1 cellular context compared by ENCODE assay signal in the genomic region with DNA sequence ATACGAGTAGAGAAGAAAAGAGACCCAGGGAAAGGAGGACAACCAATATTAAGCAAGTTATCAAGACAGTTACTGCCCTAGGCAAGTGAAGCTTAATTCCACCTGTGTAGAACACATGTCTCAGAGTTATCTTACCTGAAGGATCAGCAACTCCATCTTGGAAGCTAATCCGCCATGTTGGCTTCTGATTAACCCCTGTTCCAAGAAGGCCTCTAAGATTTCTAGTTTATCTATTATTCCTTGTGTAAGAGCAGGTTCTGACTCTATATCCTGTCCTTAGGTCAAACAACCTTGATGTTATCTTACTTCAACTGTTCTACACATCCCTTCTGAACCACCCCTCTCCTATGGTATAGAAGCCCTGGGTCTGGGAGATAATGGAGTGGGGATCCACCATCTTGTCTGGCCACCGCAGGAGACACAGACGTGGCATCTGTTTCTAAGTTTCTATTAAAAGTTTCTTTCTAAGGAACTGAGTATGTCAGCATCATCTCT.
TF ChIP-seq lines count a peak whose summit lies in the region.

No MANE protein-coding gene starts in this region.

TF ChIP-seq in K562, 482 proteins besides CTCF, POLR2A, EP300 and RAD21 (continued from another document and continues in another):
- TF ChIP-seq JUND (IDR thresholded peaks at IDR 0.05; ENCODE audit: borderline replicate concordance, low read depth, low read length) = peak; percentile 38; the same call in 1 of the 2 replicates
- TF ChIP-seq JUND (tag; IDR thresholded peaks at IDR 0.05; ENCODE audit: borderline replicate concordance, low read depth, low read length) = peak; percentile 80; the same call in 1 of the 3 replicates
- no peak for TF ChIP-seq PRMT5 (CRISPR knock-in tag; IDR thresholded peaks at IDR 0.05)
- no peak; a peak in 1 of 4 replicates for TF ChIP-seq FOXK2 (conservative IDR thresholded peaks at IDR 0.05 in 1 of 2, IDR thresholded peaks at IDR 0.05 in 1 of 2; ENCODE audit: low read depth in 2 of 2)
- peak; percentile 69 for TF ChIP-seq CEBPB (tag; IDR thresholded peaks at IDR 0.05)
- no peak for TF ChIP-seq ELF2 (CRISPR knock-in tag; IDR thresholded peaks at IDR 0.05)
- TF ChIP-seq, protein P1, sequence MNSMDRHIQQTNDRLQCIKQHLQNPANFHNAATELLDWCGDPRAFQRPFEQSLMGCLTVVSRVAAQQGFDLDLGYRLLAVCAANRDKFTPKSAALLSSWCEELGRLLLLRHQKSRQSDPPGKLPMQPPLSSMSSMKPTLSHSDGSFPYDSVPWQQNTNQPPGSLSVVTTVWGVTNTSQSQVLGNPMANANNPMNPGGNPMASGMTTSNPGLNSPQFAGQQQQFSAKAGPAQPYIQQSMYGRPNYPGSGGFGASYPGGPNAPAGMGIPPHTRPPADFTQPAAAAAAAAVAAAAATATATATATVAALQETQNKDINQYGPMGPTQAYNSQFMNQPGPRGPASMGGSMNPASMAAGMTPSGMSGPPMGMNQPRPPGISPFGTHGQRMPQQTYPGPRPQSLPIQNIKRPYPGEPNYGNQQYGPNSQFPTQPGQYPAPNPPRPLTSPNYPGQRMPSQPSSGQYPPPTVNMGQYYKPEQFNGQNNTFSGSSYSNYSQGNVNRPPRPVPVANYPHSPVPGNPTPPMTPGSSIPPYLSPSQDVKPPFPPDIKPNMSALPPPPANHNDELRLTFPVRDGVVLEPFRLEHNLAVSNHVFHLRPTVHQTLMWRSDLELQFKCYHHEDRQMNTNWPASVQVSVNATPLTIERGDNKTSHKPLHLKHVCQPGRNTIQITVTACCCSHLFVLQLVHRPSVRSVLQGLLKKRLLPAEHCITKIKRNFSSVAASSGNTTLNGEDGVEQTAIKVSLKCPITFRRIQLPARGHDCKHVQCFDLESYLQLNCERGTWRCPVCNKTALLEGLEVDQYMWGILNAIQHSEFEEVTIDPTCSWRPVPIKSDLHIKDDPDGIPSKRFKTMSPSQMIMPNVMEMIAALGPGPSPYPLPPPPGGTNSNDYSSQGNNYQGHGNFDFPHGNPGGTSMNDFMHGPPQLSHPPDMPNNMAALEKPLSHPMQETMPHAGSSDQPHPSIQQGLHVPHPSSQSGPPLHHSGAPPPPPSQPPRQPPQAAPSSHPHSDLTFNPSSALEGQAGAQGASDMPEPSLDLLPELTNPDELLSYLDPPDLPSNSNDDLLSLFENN (IDR thresholded peaks at IDR 0.05; ENCODE audit: low read depth in 2 of 2, low read length in 2 of 2) = 0 out of 4 replicates have a peak, but pooled peaks of 1 of the 2 experiments have one; percentile 57
- no peak for TF ChIP-seq BDP1 (IDR thresholded peaks at IDR 0.05; ENCODE audit: insufficient read depth, insufficient read length)
- TF ChIP-seq, protein P2, sequence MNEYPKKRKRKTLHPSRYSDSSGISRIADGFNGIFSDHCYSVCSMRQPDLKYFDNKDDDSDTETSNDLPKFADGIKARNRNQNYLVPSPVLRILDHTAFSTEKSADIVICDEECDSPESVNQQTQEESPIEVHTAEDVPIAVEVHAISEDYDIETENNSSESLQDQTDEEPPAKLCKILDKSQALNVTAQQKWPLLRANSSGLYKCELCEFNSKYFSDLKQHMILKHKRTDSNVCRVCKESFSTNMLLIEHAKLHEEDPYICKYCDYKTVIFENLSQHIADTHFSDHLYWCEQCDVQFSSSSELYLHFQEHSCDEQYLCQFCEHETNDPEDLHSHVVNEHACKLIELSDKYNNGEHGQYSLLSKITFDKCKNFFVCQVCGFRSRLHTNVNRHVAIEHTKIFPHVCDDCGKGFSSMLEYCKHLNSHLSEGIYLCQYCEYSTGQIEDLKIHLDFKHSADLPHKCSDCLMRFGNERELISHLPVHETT (CRISPR knock-in tag; conservative IDR thresholded peaks at IDR 0.05 in 1 of 2, IDR thresholded peaks at IDR 0.05 in 1 of 2) = peak in 1 of 2 experiments; percentile 81; a peak in 2 of 4 replicates
- no peak for TF ChIP-seq XRCC4 (IDR thresholded peaks at IDR 0.05; ENCODE audit: extremely low read depth, insufficient read depth, insufficient read length)
- peak; percentile 80; the same call in 1 of the 2 replicates for TF ChIP-seq ZBTB17 (CRISPR knock-in tag; IDR thresholded peaks at IDR 0.05)
- peak; percentile 63 for TF ChIP-seq ETV1 (tag; conservative IDR thresholded peaks at IDR 0.05; ENCODE audit: low read depth)
- TF ChIP-seq FOXP4 (CRISPR knock-in tag; IDR thresholded peaks at IDR 0.05; ENCODE audit: borderline replicate concordance) = no peak
- TF ChIP-seq, protein P3, sequence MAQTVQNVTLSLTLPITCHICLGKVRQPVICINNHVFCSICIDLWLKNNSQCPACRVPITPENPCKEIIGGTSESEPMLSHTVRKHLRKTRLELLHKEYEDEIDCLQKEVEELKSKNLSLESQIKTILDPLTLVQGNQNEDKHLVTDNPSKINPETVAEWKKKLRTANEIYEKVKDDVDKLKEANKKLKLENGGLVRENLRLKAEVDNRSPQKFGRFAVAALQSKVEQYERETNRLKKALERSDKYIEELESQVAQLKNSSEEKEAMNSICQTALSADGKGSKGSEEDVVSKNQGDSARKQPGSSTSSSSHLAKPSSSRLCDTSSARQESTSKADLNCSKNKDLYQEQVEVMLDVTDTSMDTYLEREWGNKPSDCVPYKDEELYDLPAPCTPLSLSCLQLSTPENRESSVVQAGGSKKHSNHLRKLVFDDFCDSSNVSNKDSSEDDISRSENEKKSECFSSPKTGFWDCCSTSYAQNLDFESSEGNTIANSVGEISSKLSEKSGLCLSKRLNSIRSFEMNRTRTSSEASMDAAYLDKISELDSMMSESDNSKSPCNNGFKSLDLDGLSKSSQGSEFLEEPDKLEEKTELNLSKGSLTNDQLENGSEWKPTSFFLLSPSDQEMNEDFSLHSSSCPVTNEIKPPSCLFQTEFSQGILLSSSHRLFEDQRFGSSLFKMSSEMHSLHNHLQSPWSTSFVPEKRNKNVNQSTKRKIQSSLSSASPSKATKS (CRISPR knock-in tag; IDR thresholded peaks at IDR 0.05) = no peak
- no peak for TF ChIP-seq ZNF707 (CRISPR knock-in tag; conservative IDR thresholded peaks at IDR 0.05)
- no peak for TF ChIP-seq THRA (IDR thresholded peaks at IDR 0.05)
- TF ChIP-seq ZNF696 (CRISPR knock-in tag; conservative IDR thresholded peaks at IDR 0.05) = no peak
- no peak for TF ChIP-seq MYBL2 (IDR thresholded peaks at IDR 0.05; ENCODE audit: low read depth)
- no peak for TF ChIP-seq MYBL2 (CRISPR knock-in tag; IDR thresholded peaks at IDR 0.05; ENCODE audit: borderline replicate concordance)
- TF ChIP-seq, protein P4, sequence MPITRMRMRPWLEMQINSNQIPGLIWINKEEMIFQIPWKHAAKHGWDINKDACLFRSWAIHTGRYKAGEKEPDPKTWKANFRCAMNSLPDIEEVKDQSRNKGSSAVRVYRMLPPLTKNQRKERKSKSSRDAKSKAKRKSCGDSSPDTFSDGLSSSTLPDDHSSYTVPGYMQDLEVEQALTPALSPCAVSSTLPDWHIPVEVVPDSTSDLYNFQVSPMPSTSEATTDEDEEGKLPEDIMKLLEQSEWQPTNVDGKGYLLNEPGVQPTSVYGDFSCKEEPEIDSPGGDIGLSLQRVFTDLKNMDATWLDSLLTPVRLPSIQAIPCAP (CRISPR knock-in tag; IDR thresholded peaks at IDR 0.05; ENCODE audit: borderline replicate concordance) = no peak
- TF ChIP-seq TCFL5 (CRISPR knock-in tag; conservative IDR thresholded peaks at IDR 0.05) = peak; percentile 5; the same call in 1 of the 2 replicates
- TF ChIP-seq, protein P5, sequence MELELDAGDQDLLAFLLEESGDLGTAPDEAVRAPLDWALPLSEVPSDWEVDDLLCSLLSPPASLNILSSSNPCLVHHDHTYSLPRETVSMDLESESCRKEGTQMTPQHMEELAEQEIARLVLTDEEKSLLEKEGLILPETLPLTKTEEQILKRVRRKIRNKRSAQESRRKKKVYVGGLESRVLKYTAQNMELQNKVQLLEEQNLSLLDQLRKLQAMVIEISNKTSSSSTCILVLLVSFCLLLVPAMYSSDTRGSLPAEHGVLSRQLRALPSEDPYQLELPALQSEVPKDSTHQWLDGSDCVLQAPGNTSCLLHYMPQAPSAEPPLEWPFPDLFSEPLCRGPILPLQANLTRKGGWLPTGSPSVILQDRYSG (tag; conservative IDR thresholded peaks at IDR 0.05; ENCODE audit: low read depth) = peak; percentile 92
- TF ChIP-seq RERE (CRISPR knock-in tag; IDR thresholded peaks at IDR 0.05; ENCODE audit: borderline replicate concordance) = no peak
- no peak for TF ChIP-seq RBBP5 (IDR thresholded peaks at IDR 0.05; ENCODE audit: borderline replicate concordance, insufficient read depth, low read length, poor library complexity, severe bottlenecking)
- TF ChIP-seq, protein P6, sequence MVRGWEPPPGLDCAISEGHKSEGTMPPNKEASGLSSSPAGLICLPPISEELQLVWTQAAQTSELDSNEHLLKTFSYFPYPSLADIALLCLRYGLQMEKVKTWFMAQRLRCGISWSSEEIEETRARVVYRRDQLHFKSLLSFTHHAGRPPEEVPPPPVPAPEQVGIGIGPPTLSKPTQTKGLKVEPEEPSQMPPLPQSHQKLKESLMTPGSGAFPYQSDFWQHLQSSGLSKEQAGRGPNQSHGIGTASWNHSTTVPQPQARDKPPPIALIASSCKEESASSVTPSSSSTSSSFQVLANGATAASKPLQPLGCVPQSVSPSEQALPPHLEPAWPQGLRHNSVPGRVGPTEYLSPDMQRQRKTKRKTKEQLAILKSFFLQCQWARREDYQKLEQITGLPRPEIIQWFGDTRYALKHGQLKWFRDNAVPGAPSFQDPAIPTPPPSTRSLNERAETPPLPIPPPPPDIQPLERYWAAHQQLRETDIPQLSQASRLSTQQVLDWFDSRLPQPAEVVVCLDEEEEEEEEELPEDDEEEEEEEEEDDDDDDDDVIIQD (CRISPR knock-in tag; IDR thresholded peaks at IDR 0.05) = no peak
- peak; percentile 88; the same call in 1 of the 2 replicates for TF ChIP-seq CREB3L1 (IDR thresholded peaks at IDR 0.05; ENCODE audit: borderline replicate concordance, low read depth)
- TF ChIP-seq, protein P7, sequence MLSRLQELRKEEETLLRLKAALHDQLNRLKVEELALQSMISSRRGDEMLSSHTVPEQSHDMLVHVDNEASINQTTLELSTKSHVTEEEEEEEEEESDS (CRISPR knock-in tag; IDR thresholded peaks at IDR 0.05) = no peak
- TF ChIP-seq NR2C1 (IDR thresholded peaks at IDR 0.05) = 0 out of 2 replicates have a peak, but pooled peaks have one; percentile 14
- peak; percentile 88 for TF ChIP-seq NR2C1 (tag; IDR thresholded peaks at IDR 0.05)
